Comparison of ENCODE assay signal across 17 cellular contexts in genomic region chr4:184342167-184342856, GRCh38.
DNase-seq lines count a peak whose midpoint lies in the region; ATAC-seq and TF ChIP-seq lines count a peak whose summit lies in the region.
"Had no signal": no experiment of that assay in that cellular context is flagged by ENCODE, and none has a peak within 500 bp of the region (broad histone marks: within the 10 kb centered on the region; RNA-seq: fewer than 3 reads in every experiment).

No MANE protein-coding gene starts in this region.

- no peak overlapping the region for H2BK5ac ChIP-seq in neuronal stem cell (ENCODE audit: low read length)

- no peak overlapping the region for H2AFZ ChIP-seq in OCI-LY1 (ENCODE audit: low read length)
- peak overlapping the region; percentile 45 for H2AFZ ChIP-seq in neuronal stem cell (ENCODE audit: low read length)

- H3K79me1 ChIP-seq in neuronal stem cell (ENCODE audit: low read depth, low read length): no peaks in the 10 kb centered on the region

- DNase-seq in Caco-2 (no peak), neuronal stem cell (ENCODE audit: low spot score) (no peak)
- DNase-seq in activated CD4-positive, alpha-beta memory T cell treated with anti-CD3 and anti-CD28 coated beads, Interleukin-2, amount 10 ng/mL, durations not matched to agents 7 days and 5 days: no peak
- DNase-seq in activated CD4-positive, alpha-beta memory T cell treated with anti-CD3 and anti-CD28 coated beads for 36 hours: no peak
- DNase-seq: body of pancreas; colonic mucosa; NCI-H1105 treated with DMSO at 0.1 percent for 48 hours; NCI-H2107; NCI-H524 treated with DMSO at 0.1 percent for 48 hours; posterior cingulate gyrus; stimulated activated CD4-positive, alpha-beta T cell treated with anti-CD3 and anti-CD28 coated beads, Interleukin-4, amount 100 ng/mL, for 4 hours; testis had no signal

- no peak overlapping the region for H3K18ac ChIP-seq in neuronal stem cell (ENCODE audit: low read length)

- H3K9me3 Mint-ChIP-seq in Caco-2 (ENCODE audit: unreplicated experiment): no peaks in the 10 kb centered on the region
- H3K9me3 Mint-ChIP-seq in activated CD4-positive, alpha-beta memory T cell treated with anti-CD3 and anti-CD28 coated beads, Interleukin-2, amount 10 ng/mL, durations not matched to agents 7 days and 5 days: peaks cover 6% of the 10 kb centered on the region
- peaks cover 11% of the 10 kb centered on the region for H3K9me3 Mint-ChIP-seq in activated CD4-positive, alpha-beta memory T cell treated with anti-CD3 and anti-CD28 coated beads for 36 hours

- H3K4me2 ChIP-seq in OCI-LY1 (ENCODE audit: low read length): no peak overlapping the region; the same call in 1 of the 2 replicates
- no peak overlapping the region for H3K4me2 ChIP-seq in neuronal stem cell (ENCODE audit: insufficient read depth, low read length, poor library complexity, severe bottlenecking)

- POLR2A ChIA-PET in Caco-2 (lab: Charles Lee): no interaction called here
- POLR2A ChIA-PET in activated CD4-positive, alpha-beta memory T cell treated with anti-CD3 and anti-CD28 coated beads, Interleukin-2, amount 10 ng/mL, durations not matched to agents 7 days and 5 days (lab: Charles Lee): interaction anchor here (1.3 to 1.7 kb wide), 2 partner anchors 74 to 135 kb away, joined by 3 to 5 read pairs; no protein-coding TSS in a partner anchor
- POLR2A ChIA-PET in activated CD4-positive, alpha-beta memory T cell treated with anti-CD3 and anti-CD28 coated beads for 36 hours (lab: Charles Lee): interaction anchor here (1.4 kb wide), 1 partner anchor 59 kb away, joined by 3 read pairs; no protein-coding TSS in a partner anchor

- BruUV-seq in Caco-2 (replicated peaks; lab: Mats Ljungman, UMichigan): no TSS peak

- H3K9ac ChIP-seq in OCI-LY1 (ENCODE audit: low read length) (no peak overlapping the region), neuronal stem cell (ENCODE audit: low read depth, low read length, poor library complexity) (no peak overlapping the region)

- H3K27me3 ChIP-seq in Caco-2 (replicated peaks; ENCODE audit: control insufficient read depth, insufficient read depth, low read length) (no peaks in the 10 kb centered on the region), OCI-LY1 (ENCODE audit: insufficient read depth, low read length) (no peaks in the 10 kb centered on the region), esophagus (ENCODE audit: control insufficient read depth in 1 of 2, insufficient read depth in 2 of 2, low read length in 2 of 2) (no peaks in the 10 kb centered on the region), neuronal stem cell (ENCODE audit: control insufficient read depth in 3 of 3, insufficient read depth in 3 of 3, low read depth in 1 of 3, low read length in 3 of 3) (no peaks in the 10 kb centered on the region)
- H3K27me3 ChIP-seq: body of pancreas, colonic mucosa, gastroesophageal sphincter, testis had no signal

- no peaks in the 10 kb centered on the region; the same call in 1 of the 2 replicates for H3K9me3 ChIP-seq in Caco-2
- peaks cover 7% of the 10 kb centered on the region for H3K9me3 ChIP-seq in OCI-LY1 (ENCODE audit: low read length)
- H3K9me3 ChIP-seq in esophagus (ENCODE audit: control insufficient read depth in 2 of 2, insufficient read depth in 1 of 2, low read depth in 1 of 2, low read length in 1 of 2): no peaks in the 10 kb centered on the region
- peaks cover 0 to 15% of the 10 kb centered on the region in 2 donors for H3K9me3 ChIP-seq in neuronal stem cell (replicated peaks in 1 of 2; ENCODE audit: control insufficient read depth in 2 of 2, insufficient read depth in 1 of 2, low read depth in 1 of 2, low read length in 2 of 2)
- H3K9me3 ChIP-seq: body of pancreas, colonic mucosa, testis had no signal

- H3K4me1 ChIP-seq in Caco-2 (peaks cover 8% of the 10 kb centered on the region), OCI-LY1 (ENCODE audit: insufficient read depth, low read length, severe bottlenecking) (peaks cover 59% of the 10 kb centered on the region), esophagus (ENCODE audit: control insufficient read depth in 2 of 2, insufficient read depth in 2 of 2, low read length in 1 of 2) (peaks cover 2 to 5% of the 10 kb centered on the region in 2 donors), neuronal stem cell (ENCODE audit: control insufficient read depth in 2 of 2, insufficient read depth in 1 of 2, low read depth in 1 of 2, low read length in 2 of 2) (peaks cover 7 to 23% of the 10 kb centered on the region in 2 donors)

- no peak overlapping the region for H3K23ac ChIP-seq in neuronal stem cell (ENCODE audit: low read depth, low read length, poor library complexity)

- no peaks in the 10 kb centered on the region for H3K27me3 Mint-ChIP-seq in Caco-2 (ENCODE audit: insufficient read depth, unreplicated experiment)
- H3K27me3 Mint-ChIP-seq in activated CD4-positive, alpha-beta memory T cell treated with anti-CD3 and anti-CD28 coated beads, Interleukin-2, amount 10 ng/mL, durations not matched to agents 7 days and 5 days: no peaks in the 10 kb centered on the region
- no peaks in the 10 kb centered on the region for H3K27me3 Mint-ChIP-seq in activated CD4-positive, alpha-beta memory T cell treated with anti-CD3 and anti-CD28 coated beads for 36 hours

- no peaks in the 10 kb centered on the region for H3F3A ChIP-seq in OCI-LY1 (ENCODE audit: insufficient read depth, low read length)

- no peak for ATAC-seq in GM19035 (IDR thresholded peaks at IDR 0.05; ENCODE audit: unreplicated experiment)
- ATAC-seq in GM21447 (IDR thresholded peaks at IDR 0.05; ENCODE audit: unreplicated experiment): no peak
- ATAC-seq: body of pancreas, gastroesophageal sphincter had no signal

- no peak overlapping the region for H4K91ac ChIP-seq in neuronal stem cell (ENCODE audit: low read depth, low read length, poor library complexity)

- H3K79me2 ChIP-seq in OCI-LY1 (ENCODE audit: insufficient read depth, low read length): no peaks in the 10 kb centered on the region

- H3K4me3 Mint-ChIP-seq in Caco-2 (ENCODE audit: unreplicated experiment): peak overlapping the region; percentile 79
- no peak overlapping the region for H3K4me3 Mint-ChIP-seq in activated CD4-positive, alpha-beta memory T cell treated with anti-CD3 and anti-CD28 coated beads, Interleukin-2, amount 10 ng/mL, durations not matched to agents 7 days and 5 days
- no peak overlapping the region for H3K4me3 Mint-ChIP-seq in activated CD4-positive, alpha-beta memory T cell treated with anti-CD3 and anti-CD28 coated beads for 36 hours

- no peak overlapping the region for H3K27ac Mint-ChIP-seq in Caco-2 (ENCODE audit: unreplicated experiment)
- H3K27ac Mint-ChIP-seq in activated CD4-positive, alpha-beta memory T cell treated with anti-CD3 and anti-CD28 coated beads, Interleukin-2, amount 10 ng/mL, durations not matched to agents 7 days and 5 days: no peak overlapping the region
- no peak overlapping the region for H3K27ac Mint-ChIP-seq in activated CD4-positive, alpha-beta memory T cell treated with anti-CD3 and anti-CD28 coated beads for 36 hours

- TF ChIP-seq CTCF in Caco-2 (IDR thresholded peaks at IDR 0.05; ENCODE audit: insufficient read depth in 1 of 2, low read depth in 1 of 2, low read length in 1 of 2, severe bottlenecking in 1 of 2, unreplicated experiment in 1 of 2): no peak
- no peak for TF ChIP-seq CTCF in OCI-LY1 (IDR thresholded peaks at IDR 0.05; ENCODE audit: low read length)

- no peak overlapping the region for H3K4me3 ChIP-seq in Caco-2 (ENCODE audit: low read depth, low read length)
- H3K4me3 ChIP-seq in OCI-LY1 (ENCODE audit: low read depth, low read length, poor library complexity, severe bottlenecking): no peak overlapping the region
- no peak overlapping the region for H3K4me3 ChIP-seq in esophagus (ENCODE audit: low read depth in 1 of 2, low read length in 2 of 2)
- H3K4me3 ChIP-seq in neuronal stem cell (ENCODE audit: low read length in 2 of 2): no peak overlapping the region
- H3K4me3 ChIP-seq: body of pancreas had no signal

- H3K27ac ChIP-seq in OCI-LY1 (ENCODE audit: low read depth, low read length, poor library complexity, severe bottlenecking): peak overlapping the region; percentile 50
- H3K27ac ChIP-seq in esophagus (ENCODE audit: low read depth in 2 of 2, low read length in 1 of 2): peak overlapping the region; percentile 25 to 74
- no peak overlapping the region for H3K27ac ChIP-seq in neuronal stem cell (replicated peaks; ENCODE audit: low read length)

- peaks cover 13% of the 10 kb centered on the region for H3K4me1 Mint-ChIP-seq in Caco-2 (ENCODE audit: low read depth, unreplicated experiment)
- peaks cover 20% of the 10 kb centered on the region for H3K4me1 Mint-ChIP-seq in activated CD4-positive, alpha-beta memory T cell treated with anti-CD3 and anti-CD28 coated beads, Interleukin-2, amount 10 ng/mL, durations not matched to agents 7 days and 5 days
- peaks cover 23% of the 10 kb centered on the region for H3K4me1 Mint-ChIP-seq in activated CD4-positive, alpha-beta memory T cell treated with anti-CD3 and anti-CD28 coated beads for 36 hours (ENCODE audit: low read depth)

- H3K9me2 ChIP-seq in OCI-LY1 (ENCODE audit: low read depth, low read length): no peaks in the 10 kb centered on the region

- H3K14ac ChIP-seq in neuronal stem cell (ENCODE audit: low read length): no peak overlapping the region

- no peaks in the 10 kb centered on the region for H3K36me3 Mint-ChIP-seq in Caco-2 (ENCODE audit: insufficient read depth, unreplicated experiment)
- H3K36me3 Mint-ChIP-seq in activated CD4-positive, alpha-beta memory T cell treated with anti-CD3 and anti-CD28 coated beads, Interleukin-2, amount 10 ng/mL, durations not matched to agents 7 days and 5 days (ENCODE audit: low read depth): peaks cover 2% of the 10 kb centered on the region
- peaks cover 9% of the 10 kb centered on the region for H3K36me3 Mint-ChIP-seq in activated CD4-positive, alpha-beta memory T cell treated with anti-CD3 and anti-CD28 coated beads for 36 hours

- H2BK120ac ChIP-seq in neuronal stem cell (ENCODE audit: low read depth, low read length): no peak overlapping the region

- CTCF ChIA-PET in Caco-2 (lab: Charles Lee): no interaction called here
- CTCF ChIA-PET in activated CD4-positive, alpha-beta memory T cell treated with anti-CD3 and anti-CD28 coated beads, Interleukin-2, amount 10 ng/mL, durations not matched to agents 7 days and 5 days (lab: Charles Lee): no interaction called here
- CTCF ChIA-PET in activated CD4-positive, alpha-beta memory T cell treated with anti-CD3 and anti-CD28 coated beads for 36 hours (lab: Charles Lee): interaction anchor here (0.6 kb wide), 1 partner anchor 16 kb away, joined by 3 read pairs; no protein-coding TSS in a partner anchor

- no peak overlapping the region for H4K8ac ChIP-seq in neuronal stem cell (ENCODE audit: low read depth, low read length)

- 85% methylated on average over 6 of the region's 6 CpGs for WGBS in esophagus, 2 donors
- WGBS in neuronal stem cell (ENCODE audit: extremely low coverage in 2 of 2, insufficient read length in 2 of 2, insufficient replicate concordance in 1 of 2), 2 donors: no CpG with 5 or more reads among the region's 6 CpGs

- H3K4ac ChIP-seq in neuronal stem cell (ENCODE audit: low read length): no peak overlapping the region

- no peak overlapping the region for H2AK5ac ChIP-seq in neuronal stem cell (ENCODE audit: low read depth, low read length)

- no peak overlapping the region for H2BK12ac ChIP-seq in neuronal stem cell (ENCODE audit: low read length)

- intact Hi-C loops in Caco-2 (cut with micrococcal nuclease; ENCODE audit: unreplicated experiment): no loop called here
- intact Hi-C loops in activated CD4-positive, alpha-beta memory T cell treated with anti-CD3 and anti-CD28 coated beads for 36 hours (cut with micrococcal nuclease): no loop called here

- no peaks in the 10 kb centered on the region for H4K20me1 ChIP-seq in OCI-LY1 (ENCODE audit: insufficient read depth, low read length)

- H2BK15ac ChIP-seq in neuronal stem cell (ENCODE audit: low read length): no peak overlapping the region

- H3K36me3 ChIP-seq in Caco-2 (ENCODE audit: control insufficient read depth, insufficient read depth, low read length) (no peaks in the 10 kb centered on the region), OCI-LY1 (ENCODE audit: insufficient read depth, low read length) (peaks cover 5% of the 10 kb centered on the region; the same call in 1 of the 2 replicates), esophagus (ENCODE audit: control insufficient read depth in 2 of 2, insufficient read depth in 2 of 2, low read length in 1 of 2) (no peaks in the 10 kb centered on the region), neuronal stem cell (replicated peaks in 1 of 2; ENCODE audit: control insufficient read depth in 2 of 2, insufficient read depth in 2 of 2, low read length in 2 of 2) (no peaks in the 10 kb centered on the region)
- H3K36me3 ChIP-seq: colonic mucosa, gastroesophageal sphincter had no signal
